9 cellular contexts compared by ENCODE assay signal in genomic region chr2:168705534-168706470, GRCh38.
A peak's percentile ranks its signal among the peaks of the same experiment; 100 is the strongest.
DNase-seq lines count a peak whose midpoint lies in the region; ATAC-seq and TF ChIP-seq lines count a peak whose summit lies in the region.
"Had no signal": no experiment of that assay in that cellular context is flagged by ENCODE, and none has a peak within 500 bp of the region (broad histone marks: within the 10 kb centered on the region; RNA-seq: fewer than 3 reads in every experiment).

No MANE protein-coding gene starts in this region.

- H3K36me3 Mint-ChIP-seq in endodermal cell (ENCODE audit: low read depth), result peaks cover 6% of the 10 kb centered on the region

- no peaks in the 10 kb centered on the region for H3K9me3 Mint-ChIP-seq in endodermal cell
- H3K9me3 Mint-ChIP-seq: CD4-positive, alpha-beta T cell had no signal

- no peaks in the 10 kb centered on the region for H3K4me1 ChIP-seq in endodermal cell (ENCODE audit: control insufficient read depth, insufficient read depth, low read length)
- H3K4me1 ChIP-seq in gastrocnemius medialis, result no peaks in the 10 kb centered on the region
- H3K4me1 ChIP-seq in tibial artery, result peaks cover 0 to 3% (median 0%) of the 10 kb centered on the region in 4 donors

- no peak overlapping the region for H3K9ac ChIP-seq in endodermal cell (ENCODE audit: extremely low read depth, low read length, poor library complexity, severe bottlenecking)

- TF ChIP-seq POLR2A in gastrocnemius medialis (IDR thresholded peaks at IDR 0.05), result no peak

- 20 to 86% methylated on average over 1 to 2 of the region's 2 CpGs for WGBS in endodermal cell (ENCODE audit: insufficient coverage in 1 of 2, insufficient read length in 1 of 2), 2 experiments

- intact Hi-C loops in gastrocnemius medialis (cut with DNase I; ENCODE audit: low total_unique reads), result no loop called here
- intact Hi-C loops in tibial artery (cut with DNase I; ENCODE audit: low total_unique reads), result no loop called here

- H3K36me3 ChIP-seq in endodermal cell (ENCODE audit: control insufficient read depth, insufficient read depth, low read length) (no peaks in the 10 kb centered on the region), gastrocnemius medialis (no peaks in the 10 kb centered on the region), tibial artery (no peaks in the 10 kb centered on the region)

- no peak overlapping the region for H3K4me3 Mint-ChIP-seq in endodermal cell
- H3K4me3 Mint-ChIP-seq: CD4-positive, alpha-beta T cell had no signal

- no peak overlapping the region for H3K27ac Mint-ChIP-seq in endodermal cell
- H3K27ac Mint-ChIP-seq: CD4-positive, alpha-beta T cell had no signal

- ATAC-seq in gastrocnemius medialis, result no peak
- ATAC-seq in GM21360 (IDR thresholded peaks at IDR 0.05; ENCODE audit: unreplicated experiment), result no peak

- H3K4me1 Mint-ChIP-seq in endodermal cell, result peaks cover 12% of the 10 kb centered on the region

- no peaks in the 10 kb centered on the region for H3K9me3 ChIP-seq in endodermal cell (ENCODE audit: control insufficient read depth, low read length)
- no peaks in the 10 kb centered on the region for H3K9me3 ChIP-seq in gastrocnemius medialis
- no peaks in the 10 kb centered on the region for H3K9me3 ChIP-seq in tibial artery

- H3K4me3 ChIP-seq in endodermal cell (ENCODE audit: low read length) (no peak overlapping the region), gastrocnemius medialis (no peak overlapping the region), tibial artery (no peak overlapping the region)

- peak; percentile 49 for DNase-seq in NCI-H82 (lab: John Stamatoyannopoulos, UW)
- no peak for DNase-seq in NCI-H82 treated with DMSO at 0.1 percent for 48 hours (lab: John Stamatoyannopoulos, UW; ENCODE audit: unreplicated experiment)
- peak; percentile 42 for DNase-seq in NCI-H1694 (lab: John Stamatoyannopoulos, UW)
- peak; percentile 30 for DNase-seq in endodermal cell
- DNase-seq in pons (ENCODE audit: low spot score), result peak; percentile 65
- DNase-seq in gastrocnemius medialis, result no peak
- no peak for DNase-seq in tibial artery
- DNase-seq: CD4-positive, alpha-beta T cell had no signal

- no peaks in the 10 kb centered on the region for H3K27me3 Mint-ChIP-seq in endodermal cell (ENCODE audit: insufficient read depth)
- H3K27me3 Mint-ChIP-seq: CD4-positive, alpha-beta T cell had no signal

- H3K27me3 ChIP-seq in endodermal cell (ENCODE audit: control insufficient read depth, insufficient read depth, low read length, poor library complexity, severe bottlenecking) (no peaks in the 10 kb centered on the region), gastrocnemius medialis (no peaks in the 10 kb centered on the region), tibial artery (no peaks in the 10 kb centered on the region)

- TF ChIP-seq CTCF in endodermal cell (conservative IDR thresholded peaks at IDR 0.05), result peak; percentile 73
- TF ChIP-seq CTCF in gastrocnemius medialis (IDR thresholded peaks at IDR 0.05 in 4 of 5, conservative IDR thresholded peaks at IDR 0.05 in 1 of 5), result no peak
- TF ChIP-seq CTCF in tibial artery (IDR thresholded peaks at IDR 0.05), result peak in 1 of 2 experiments; percentile 21

- H3K27ac ChIP-seq in endodermal cell (ENCODE audit: low read depth, low read length) (no peak overlapping the region), gastrocnemius medialis (no peak overlapping the region), tibial artery (no peak overlapping the region)

- in situ Hi-C loops in gastrocnemius medialis (cut with MboI; ENCODE audit: low sequenced_read_pairs in 4 of 4), result no loop called here

Comparison
In these comparisons a context has a peak if more than half of its experiments do, and no peak if none do; other contexts are left out.
1. DNase-seq: peak in NCI-H82 (single experiment), NCI-H1694 (single experiment), endodermal cell (single experiment) and pons (single experiment); none in NCI-H82 treated with DMSO at 0.1 percent for 48 hours (single experiment), gastrocnemius medialis (0 of 2) and tibial artery (0 of 2).